17 cellular contexts compared by ENCODE assay signal in the genomic region with DNA sequence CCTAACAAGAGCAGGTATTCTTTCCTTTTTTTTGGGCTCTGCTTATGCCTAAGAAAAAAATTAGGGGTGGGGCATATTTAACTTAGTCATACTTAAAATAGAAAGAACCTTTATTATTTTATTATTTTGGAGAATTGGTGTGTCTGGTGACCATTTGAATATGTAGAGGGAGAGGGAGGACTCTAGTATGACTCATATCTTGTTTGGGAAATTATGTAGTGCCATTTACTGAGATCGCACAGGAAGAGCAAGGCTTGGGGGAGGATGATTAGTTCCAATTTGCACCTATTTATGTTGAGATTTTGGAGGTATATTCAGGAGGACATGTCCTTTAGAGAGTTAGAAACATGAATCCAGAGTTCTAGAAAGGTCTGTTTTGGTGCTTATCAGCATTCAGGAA. TPM values are rescaled to one million over a fixed set of nuclear protein-coding genes. Genes with fewer than 3 reads are reported as not detected.
DNase-seq lines count a peak whose midpoint lies in the region; ATAC-seq and TF ChIP-seq lines count a peak whose summit lies in the region.
"Had no signal": no experiment of that assay in that cellular context is flagged by ENCODE, and none has a peak within 500 bp of the region (broad histone marks: within the 10 kb centered on the region; RNA-seq: fewer than 3 reads in every experiment).

No MANE protein-coding gene starts in this region.

- TF ChIP-seq POLR2A in gastroesophageal sphincter (IDR thresholded peaks at IDR 0.05), result no peak

- H3K36me3 ChIP-seq in left lung (peaks cover 0 to 92% of the 10 kb centered on the region in 2 donors), neural progenitor cell (peaks cover 12% of the 10 kb centered on the region), gastroesophageal sphincter (peaks cover 0 to 90% of the 10 kb centered on the region in 2 donors)

- H3K27ac Mint-ChIP-seq in CD14-positive monocyte (peak overlapping the region in 4 of 7 donors; percentile 2 to 71 (median 40)), neural progenitor cell (no peak overlapping the region)
- H3K27ac Mint-ChIP-seq: activated B cell treated with CpG ODN at 0.5 μM for 24 hours, H9 had no signal

- H3K27me3 Mint-ChIP-seq in CD14-positive monocyte (ENCODE audit: low read depth in 3 of 3), result no peaks in the 10 kb centered on the region
- H3K27me3 Mint-ChIP-seq in neural progenitor cell (ENCODE audit: insufficient read depth, low read depth), result no peaks in the 10 kb centered on the region
- H3K27me3 Mint-ChIP-seq: activated B cell treated with CpG ODN at 0.5 μM for 24 hours; dendritic cell treated with granulocyte-macrophage colony-stimulating factor and Interleukin-4, amounts not matched to agents 40 ng/mL and 50 ng/mL, for 4 days; T-cell had no signal

- H3K9me3 ChIP-seq in left lung (no peaks in the 10 kb centered on the region), neural progenitor cell (ENCODE audit: low read depth) (no peaks in the 10 kb centered on the region), gastroesophageal sphincter (no peaks in the 10 kb centered on the region)
- H3K9me3 ChIP-seq: BE2C had no signal

- H4K20me1 ChIP-seq in neural progenitor cell (ENCODE audit: low read depth), result peaks cover 5% of the 10 kb centered on the region

- ATAC-seq in left lung (peak; percentile 16), GM21825 (IDR thresholded peaks at IDR 0.05; ENCODE audit: unreplicated experiment) (no peak), gastroesophageal sphincter (no peak)
- ATAC-seq: T-cell had no signal

- no peak overlapping the region for H2AFZ ChIP-seq in neural progenitor cell (replicated peaks)

- intact Hi-C loops in CD14-positive monocyte (cut with micrococcal nuclease) (no loop called here), left lung (cut with DNase I) (no loop called here)

- no peak overlapping the region for H3K9ac ChIP-seq in neural progenitor cell

- no peak overlapping the region for H3K4me3 ChIP-seq in left lung
- no peak overlapping the region for H3K4me3 ChIP-seq in neural progenitor cell
- no peak overlapping the region for H3K4me3 ChIP-seq in gastroesophageal sphincter

- H3K4me2 ChIP-seq in neural progenitor cell, result no peak overlapping the region

- H3F3A ChIP-seq in neural progenitor cell (ENCODE audit: low read depth), result no peaks in the 10 kb centered on the region

- H3K4me1 ChIP-seq in left lung (peaks cover 0 to 9% of the 10 kb centered on the region in 2 donors), neural progenitor cell (no peaks in the 10 kb centered on the region), gastroesophageal sphincter (no peaks in the 10 kb centered on the region)
- H3K4me1 ChIP-seq: BE2C had no signal

- 64 to 67% methylated on average over 1 of the region's 1 CpG for WGBS in gastroesophageal sphincter (ENCODE audit: low coverage in 1 of 2), 2 donors

- H3K36me3 Mint-ChIP-seq in CD14-positive monocyte, result peaks cover 60 to 84% of the 10 kb centered on the region in 2 donors
- H3K36me3 Mint-ChIP-seq in neural progenitor cell, result peaks cover 29% of the 10 kb centered on the region

- H3K9me3 Mint-ChIP-seq in CD14-positive monocyte, result no peaks in the 10 kb centered on the region
- no peaks in the 10 kb centered on the region for H3K9me3 Mint-ChIP-seq in neural progenitor cell
- H3K9me3 Mint-ChIP-seq: activated B cell treated with CpG ODN at 0.5 μM for 24 hours; dendritic cell treated with granulocyte-macrophage colony-stimulating factor and Interleukin-4, amounts not matched to agents 40 ng/mL and 50 ng/mL, for 4 days; H9; T-cell had no signal

- no peak overlapping the region for H3K4me3 Mint-ChIP-seq in CD14-positive monocyte
- H3K4me3 Mint-ChIP-seq in neural progenitor cell, result no peak overlapping the region
- H3K4me3 Mint-ChIP-seq: activated B cell treated with CpG ODN at 0.5 μM for 24 hours; dendritic cell treated with granulocyte-macrophage colony-stimulating factor and Interleukin-4, amounts not matched to agents 40 ng/mL and 50 ng/mL, for 4 days; H9; T-cell had no signal

- TF ChIP-seq EP300 in gastroesophageal sphincter (IDR thresholded peaks at IDR 0.05), result no peak

- no peak for DNase-seq in CD14-positive monocyte (ENCODE audit: low spot score)
- DNase-seq in ELR (ENCODE audit: low read depth), result peak; percentile 15
- no peak for DNase-seq in left lung
- no peak for DNase-seq in neural progenitor cell (ENCODE audit: low spot score)
- DNase-seq in stimulated activated CD4-positive, alpha-beta T cell treated with anti-CD3 and anti-CD28 coated beads, Interleukin-2, amount 100 ng/mL, for 24 hours, result no peak
- DNase-seq: activated B cell treated with CpG ODN at 0.5 μM for 24 hours; BE2C; H9; NCI-H446; stimulated activated CD4-positive, alpha-beta T cell treated with anti-CD3 and anti-CD28 coated beads, Interleukin-4, amount 100 ng/mL, for 24 hours; stimulated activated CD8-positive, alpha-beta memory T cell treated with anti-CD3 and anti-CD28 coated beads, Interleukin-4, amount 100 ng/mL, for 48 hours; T-cell; trophoblast cell had no signal

- H3K27me3 ChIP-seq in left lung (no peaks in the 10 kb centered on the region), neural progenitor cell (no peaks in the 10 kb centered on the region), gastroesophageal sphincter (no peaks in the 10 kb centered on the region)
- H3K27me3 ChIP-seq: BE2C had no signal

- no peak for TF ChIP-seq CTCF in CD14-positive monocyte (IDR thresholded peaks at IDR 0.05)
- no peak for TF ChIP-seq CTCF in left lung (IDR thresholded peaks at IDR 0.05)
- no peak for TF ChIP-seq CTCF in neural progenitor cell (IDR thresholded peaks at IDR 0.05)
- no peak for TF ChIP-seq CTCF in gastroesophageal sphincter (IDR thresholded peaks at IDR 0.05)

- H3K79me2 ChIP-seq in neural progenitor cell (ENCODE audit: low read depth), result peaks cover 21% of the 10 kb centered on the region

- H3K4me1 Mint-ChIP-seq in CD14-positive monocyte (peaks cover 1% of the 10 kb centered on the region), neural progenitor cell (no peaks in the 10 kb centered on the region)
- H3K4me1 Mint-ChIP-seq: activated B cell treated with CpG ODN at 0.5 μM for 24 hours, H9 had no signal

- peak overlapping the region; percentile 54 for H3K27ac ChIP-seq in angular gyrus (ENCODE audit: low read depth, low read length)
- peak overlapping the region in 1 of 2 donors; percentile 9 for H3K27ac ChIP-seq in left lung
- no peak overlapping the region for H3K27ac ChIP-seq in neural progenitor cell
- no peak overlapping the region for H3K27ac ChIP-seq in gastroesophageal sphincter

RNA-seq across cellular contexts. Expression of a gene that starts 9.9 kb away (rescaled TPM):
- 10 to 100 TPM; 42.5 to 53.3 TPM for polyA plus RNA-seq in CD14-positive monocyte
- total RNA-seq in left lung (10 to 100 TPM; 38.7 to 41.6 TPM), neural progenitor cell (ENCODE audit: low replicate concordance) (55.1 and 56.4 TPM in 2 replicates), gastroesophageal sphincter (10 to 100 TPM; 41.7 to 62.3 (median 52.5) TPM)

RNA-seq across cellular contexts. Expression of a gene that starts 44.9 kb away (rescaled TPM):
- polyA plus RNA-seq in CD14-positive monocyte, result 1 to 10 TPM; 1.1 to 3.8 TPM
- total RNA-seq in left lung (1 to 10 TPM; 9.9 to 10.0 TPM), neural progenitor cell (ENCODE audit: low replicate concordance) (18.8 and 87.2 TPM in 2 replicates), gastroesophageal sphincter (10 to 100 TPM in 1 of 4 donors, 1 to 10 TPM in 3; 3.3 to 34.6 (median 5.4) TPM)

RNA-seq across cellular contexts. Expression of a gene that starts 53.4 kb away (rescaled TPM):
- polyA plus RNA-seq in CD14-positive monocyte, result 1 to 10 TPM in 1 of 2 donors, under 1 TPM in 1; 0.76 to 1.4 TPM
- total RNA-seq in left lung (1 to 10 TPM; 3.0 to 3.9 TPM), neural progenitor cell (ENCODE audit: low replicate concordance) (0.13 and 1.4 TPM in 2 replicates), gastroesophageal sphincter (1 to 10 TPM; 3.4 to 6.2 (median 4.0) TPM)

RNA-seq across cellular contexts. Expression of a gene that starts 53.6 kb away (rescaled TPM):
- polyA plus RNA-seq in CD14-positive monocyte, result 10 to 100 TPM; 14.1 to 14.6 TPM
- total RNA-seq in left lung, result 10 to 100 TPM; 17.8 to 18.5 TPM
- 17.9 and 19.7 TPM in 2 replicates for total RNA-seq in neural progenitor cell (ENCODE audit: low replicate concordance)
- total RNA-seq in gastroesophageal sphincter, result 10 to 100 TPM; 28.8 to 41.1 (median 39.0) TPM
